22 cellular contexts compared by ENCODE assay signal in the genomic region with DNA sequence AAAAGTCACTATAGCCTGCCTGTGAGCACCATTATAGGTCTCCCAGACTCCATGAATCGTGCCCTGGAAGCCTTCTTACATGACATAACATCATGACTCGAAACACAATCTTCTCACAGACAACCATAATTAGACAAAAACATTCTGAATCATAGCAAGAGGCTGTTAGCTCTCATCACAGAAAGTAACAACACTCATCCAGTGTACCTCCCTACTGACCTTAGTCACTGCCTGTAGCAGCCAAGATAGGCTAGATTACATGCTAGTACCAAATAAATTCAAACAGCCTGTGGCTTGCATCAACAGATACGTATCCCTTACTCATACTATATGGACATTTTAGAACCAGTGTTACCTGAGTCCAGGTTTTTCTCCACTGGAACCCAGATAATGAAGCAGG.
DNase-seq lines count a peak whose midpoint lies in the region; ATAC-seq, FAIRE-seq and TF ChIP-seq lines count a peak whose summit lies in the region.
"Had no signal": no experiment of that assay in that cellular context is flagged by ENCODE, and none has a peak within 500 bp of the region (broad histone marks: within the 10 kb centered on the region; RNA-seq: fewer than 3 reads in every experiment).

No MANE protein-coding gene starts in this region.

- H3K4me3 ChIP-seq in bronchial epithelial cell (ENCODE audit: low read depth, low read length), result no peak overlapping the region
- H3K4me3 ChIP-seq in skeletal muscle cell (ENCODE audit: low read depth, low read length), result no peak overlapping the region
- H3K4me3 ChIP-seq: ascending aorta, BLaER1, colonic mucosa, right atrium auricular region, transverse colon had no signal

- H3K36me3 ChIP-seq in bronchial epithelial cell (ENCODE audit: control insufficient read depth, insufficient read depth, low read length), result no peaks in the 10 kb centered on the region
- H3K36me3 ChIP-seq: ascending aorta, BLaER1, colonic mucosa, right atrium auricular region, transverse colon had no signal

- POLR2A ChIA-PET in activated CD4-positive, alpha-beta T cell treated with anti-CD3 and anti-CD28 coated beads, Interleukin-2, amount 10 ng/mL, durations not matched to agents 7 days and 5 days (lab: Charles Lee), result no interaction called here

- TF ChIP-seq CTCF in bronchial epithelial cell (IDR thresholded peaks at IDR 0.05; ENCODE audit: insufficient read depth, low read length, severe bottlenecking), result no peak

- no peak overlapping the region for H3K4me3 Mint-ChIP-seq in activated CD4-positive, alpha-beta T cell treated with anti-CD3 and anti-CD28 coated beads, Interleukin-2, amount 10 ng/mL, durations not matched to agents 7 days and 5 days
- H3K4me3 Mint-ChIP-seq: activated B cell treated with CpG ODN at 0.5 μM for 24 hours; activated CD8-positive, alpha-beta T cell treated with anti-CD3 and anti-CD28 coated beads for 36 hours; activated naive CD4-positive, alpha-beta T cell treated with anti-CD3 and anti-CD28 coated beads, Interleukin-2, amount 10 ng/mL, durations not matched to agents 7 days and 5 days; activated T-cell treated with anti-CD3 and anti-CD28 coated beads, Interleukin-2, amount 50 U/mL, for 24 hours; T-helper 1 cell treated with Interleukin-12 subunit alpha and Interleukin-12 subunit beta and Interleukin-4 antibody, amounts not matched to agents 30 μg/mL and 1 μg/mL, for 36 hours had no signal

- no peaks in the 10 kb centered on the region for H3K36me3 Mint-ChIP-seq in activated CD4-positive, alpha-beta T cell treated with anti-CD3 and anti-CD28 coated beads, Interleukin-2, amount 10 ng/mL, durations not matched to agents 7 days and 5 days (ENCODE audit: low read depth)
- H3K36me3 Mint-ChIP-seq: activated naive CD4-positive, alpha-beta T cell treated with anti-CD3 and anti-CD28 coated beads, Interleukin-2, amount 10 ng/mL, durations not matched to agents 7 days and 5 days had no signal

- CTCF ChIA-PET in activated CD4-positive, alpha-beta T cell treated with anti-CD3 and anti-CD28 coated beads, Interleukin-2, amount 10 ng/mL, durations not matched to agents 7 days and 5 days (lab: Charles Lee), result no interaction called here

- no peaks in the 10 kb centered on the region for H3K27me3 Mint-ChIP-seq in activated CD4-positive, alpha-beta T cell treated with anti-CD3 and anti-CD28 coated beads, Interleukin-2, amount 10 ng/mL, durations not matched to agents 7 days and 5 days
- H3K27me3 Mint-ChIP-seq: activated B cell treated with CpG ODN at 0.5 μM for 24 hours; activated CD8-positive, alpha-beta T cell treated with anti-CD3 and anti-CD28 coated beads for 36 hours; activated naive CD4-positive, alpha-beta T cell treated with anti-CD3 and anti-CD28 coated beads, Interleukin-2, amount 10 ng/mL, durations not matched to agents 7 days and 5 days; activated T-cell treated with anti-CD3 and anti-CD28 coated beads, Interleukin-2, amount 50 U/mL, for 24 hours had no signal

- H3K27ac Mint-ChIP-seq in activated CD4-positive, alpha-beta T cell treated with anti-CD3 and anti-CD28 coated beads, Interleukin-2, amount 10 ng/mL, durations not matched to agents 7 days and 5 days, result no peak overlapping the region
- H3K27ac Mint-ChIP-seq: activated B cell treated with CpG ODN at 0.5 μM for 24 hours; activated CD8-positive, alpha-beta T cell treated with anti-CD3 and anti-CD28 coated beads for 36 hours; activated naive CD4-positive, alpha-beta T cell treated with anti-CD3 and anti-CD28 coated beads, Interleukin-2, amount 10 ng/mL, durations not matched to agents 7 days and 5 days; activated T-cell treated with anti-CD3 and anti-CD28 coated beads, Interleukin-2, amount 50 U/mL, for 24 hours; T-helper 1 cell treated with Interleukin-12 subunit alpha and Interleukin-12 subunit beta and Interleukin-4 antibody, amounts not matched to agents 30 μg/mL and 1 μg/mL, for 36 hours had no signal

- FAIRE-seq in bronchial epithelial cell (lab: Jason Lieb, UNC), result no peak
- FAIRE-seq: GM12892 had no signal

- peaks cover 4% of the 10 kb centered on the region for H3K9me3 Mint-ChIP-seq in activated CD4-positive, alpha-beta T cell treated with anti-CD3 and anti-CD28 coated beads, Interleukin-2, amount 10 ng/mL, durations not matched to agents 7 days and 5 days

- DNase-seq in NCI-H1436 treated with DMSO at 0.1 percent for 48 hours (lab: John Stamatoyannopoulos, UW) (peak; percentile 23), NCI-H1436 (lab: John Stamatoyannopoulos, UW) (no peak), NCI-H69 (lab: John Stamatoyannopoulos, UW) (peak; percentile 83), bronchial epithelial cell (ENCODE audit: low read depth) (peak; percentile 45), skeletal muscle cell (ENCODE audit: low read depth) (peak; percentile 59), NK-92 (lab: John Stamatoyannopoulos, UW; ENCODE audit: unreplicated experiment) (no peak)
- no peak for DNase-seq in activated CD4-positive, alpha-beta T cell treated with anti-CD3 and anti-CD28 coated beads, Interleukin-2, amount 10 ng/mL, durations not matched to agents 7 days and 5 days
- DNase-seq: activated B cell treated with CpG ODN at 0.5 μM for 24 hours; activated CD8-positive, alpha-beta T cell treated with anti-CD3 and anti-CD28 coated beads for 36 hours; activated naive CD4-positive, alpha-beta T cell treated with anti-CD3 and anti-CD28 coated beads, Interleukin-2, amount 10 ng/mL, durations not matched to agents 7 days and 5 days; activated T-cell treated with anti-CD3 and anti-CD28 coated beads, Interleukin-2, amount 50 U/mL, for 24 hours; colonic mucosa; foreskin melanocyte; Right ventricle myocardium superior; stimulated activated naive CD8-positive, alpha-beta T cell treated with anti-CD3 and anti-CD28 coated beads, Interleukin-15, Interleukin-2, amounts not matched to agents 100 U/mL and 50 U/mL, for 24 hours; transverse colon had no signal

- no peaks in the 10 kb centered on the region for H3K4me1 Mint-ChIP-seq in activated CD4-positive, alpha-beta T cell treated with anti-CD3 and anti-CD28 coated beads, Interleukin-2, amount 10 ng/mL, durations not matched to agents 7 days and 5 days
- H3K4me1 Mint-ChIP-seq: activated B cell treated with CpG ODN at 0.5 μM for 24 hours; activated naive CD4-positive, alpha-beta T cell treated with anti-CD3 and anti-CD28 coated beads, Interleukin-2, amount 10 ng/mL, durations not matched to agents 7 days and 5 days had no signal

- ATAC-seq in GM18909 (IDR thresholded peaks at IDR 0.05; ENCODE audit: poor library complexity, unreplicated experiment), result no peak
- ATAC-seq: activated CD8-positive, alpha-beta T cell treated with anti-CD3 and anti-CD28 coated beads for 36 hours; stimulated activated naive CD8-positive, alpha-beta T cell treated with anti-CD3 and anti-CD28 coated beads, Interleukin-15, Interleukin-2, amounts not matched to agents 100 U/mL and 50 U/mL, for 24 hours had no signal

- no peaks in the 10 kb centered on the region for H3K27me3 ChIP-seq in bronchial epithelial cell (ENCODE audit: control insufficient read depth, insufficient read depth, low read length)
- H3K27me3 ChIP-seq: ascending aorta, BLaER1, colonic mucosa, right atrium auricular region, transverse colon had no signal

Comparison
In these comparisons a context has a peak if more than half of its experiments do, and no peak if none do; other contexts are left out.
1. DNase-seq: peak in NCI-H1436 treated with DMSO at 0.1 percent for 48 hours (single experiment), NCI-H69 (single experiment), bronchial epithelial cell (single experiment) and skeletal muscle cell (single experiment); none in NCI-H1436 (single experiment), NK-92 (single experiment) and activated CD4-positive, alpha-beta T cell treated with anti-CD3 and anti-CD28 coated beads, Interleukin-2, amount 10 ng/mL, durations not matched to agents 7 days and 5 days (single experiment).